8 cellular contexts compared by ENCODE assay signal in the genomic region with DNA sequence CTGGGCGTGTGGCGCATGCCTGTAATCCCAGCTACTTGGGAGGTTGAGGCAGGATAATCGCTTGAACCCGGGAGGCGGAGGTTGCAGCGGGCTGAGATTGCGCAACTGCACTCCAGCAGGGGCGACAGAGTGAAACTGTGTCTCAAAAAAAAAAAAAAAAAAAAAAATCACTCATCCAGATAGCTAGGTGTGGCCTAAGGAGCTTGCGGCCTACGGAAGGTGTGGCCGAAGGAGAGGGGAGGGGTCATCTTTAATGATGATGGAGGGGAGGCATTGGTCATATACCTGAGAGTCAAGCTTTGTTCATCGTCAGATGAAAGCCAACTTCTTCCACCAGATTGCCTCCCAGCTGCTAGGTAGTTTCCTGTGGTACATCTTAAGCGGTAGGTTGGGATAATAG. TPM values are rescaled to one million over a fixed set of nuclear protein-coding genes. Genes with fewer than 3 reads are reported as not detected.
DNase-seq lines count a peak whose midpoint lies in the region; TF ChIP-seq lines count a peak whose summit lies in the region.
"Had no signal": no experiment of that assay in that cellular context is flagged by ENCODE, and none has a peak within 500 bp of the region (broad histone marks: within the 10 kb centered on the region; RNA-seq: fewer than 3 reads in every experiment).

No MANE protein-coding gene starts in this region.

- H2BK12ac ChIP-seq in neuronal stem cell (ENCODE audit: low read length) = no peak overlapping the region

- H3K14ac ChIP-seq in neuronal stem cell (ENCODE audit: low read length) = no peak overlapping the region

- peaks cover 6% of the 10 kb centered on the region for H3K79me1 ChIP-seq in neuronal stem cell (ENCODE audit: low read depth, low read length)

- peaks cover 43% of the 10 kb centered on the region for H3K4me1 ChIP-seq in CD4-positive, alpha-beta memory T cell (ENCODE audit: insufficient read depth, low read length)
- no peaks in the 10 kb centered on the region; the same call in 1 of the 2 replicates for H3K4me1 ChIP-seq in HEK293 (ENCODE audit: control insufficient read depth, insufficient read depth, low read length)
- H3K4me1 ChIP-seq in endodermal cell (ENCODE audit: control insufficient read depth, insufficient read depth, low read length) = no peaks in the 10 kb centered on the region
- H3K4me1 ChIP-seq in neuronal stem cell (ENCODE audit: control insufficient read depth in 2 of 2, insufficient read depth in 1 of 2, low read depth in 1 of 2, low read length in 2 of 2) = peaks cover 0 to 2% of the 10 kb centered on the region in 2 donors

- H3K4me2 ChIP-seq in neuronal stem cell (ENCODE audit: insufficient read depth, low read length, poor library complexity, severe bottlenecking) = no peak overlapping the region

- H3K27ac Mint-ChIP-seq in CD4-positive, alpha-beta memory T cell = peak overlapping the region in 4 of 7 donors; percentile 55 to 89 (median 86)
- H3K27ac Mint-ChIP-seq in endodermal cell = no peak overlapping the region

- H3K4me1 Mint-ChIP-seq in CD4-positive, alpha-beta memory T cell = peaks cover 40 to 60% (median 52%) of the 10 kb centered on the region in 4 donors
- H3K4me1 Mint-ChIP-seq in endodermal cell = peaks cover 7% of the 10 kb centered on the region

- H3K9ac ChIP-seq in endodermal cell (ENCODE audit: extremely low read depth, low read length, poor library complexity, severe bottlenecking) (no peak overlapping the region), neuronal stem cell (ENCODE audit: low read depth, low read length, poor library complexity) (no peak overlapping the region)

- no peaks in the 10 kb centered on the region for H3K27me3 ChIP-seq in CD4-positive, alpha-beta memory T cell (ENCODE audit: insufficient read depth, low read length)
- H3K27me3 ChIP-seq in endodermal cell (ENCODE audit: control insufficient read depth, insufficient read depth, low read length, poor library complexity, severe bottlenecking) (no peaks in the 10 kb centered on the region), neuronal stem cell (ENCODE audit: control insufficient read depth in 3 of 3, insufficient read depth in 3 of 3, low read depth in 1 of 3, low read length in 3 of 3) (no peaks in the 10 kb centered on the region)

- peaks cover 6 to 26% of the 10 kb centered on the region in 2 donors for H3K36me3 Mint-ChIP-seq in CD4-positive, alpha-beta memory T cell
- H3K36me3 Mint-ChIP-seq in endodermal cell (ENCODE audit: low read depth) = no peaks in the 10 kb centered on the region

- H3K9me3 ChIP-seq in CD4-positive, alpha-beta memory T cell (ENCODE audit: control insufficient read depth in 1 of 2, low read length in 2 of 2) = no peaks in the 10 kb centered on the region
- no peaks in the 10 kb centered on the region for H3K9me3 ChIP-seq in HEK293 (ENCODE audit: control insufficient read depth, insufficient read depth, low read depth, low read length)
- no peaks in the 10 kb centered on the region for H3K9me3 ChIP-seq in endodermal cell (ENCODE audit: control insufficient read depth, low read length)
- H3K9me3 ChIP-seq in neuronal stem cell (replicated peaks in 1 of 2; ENCODE audit: control insufficient read depth in 2 of 2, insufficient read depth in 1 of 2, low read depth in 1 of 2, low read length in 2 of 2) = no peaks in the 10 kb centered on the region

- H4K91ac ChIP-seq in neuronal stem cell (ENCODE audit: low read depth, low read length, poor library complexity) = no peak overlapping the region

- no peak for TF ChIP-seq CTCF in HEK293 (tag by site-specific recombination; IDR thresholded peaks at IDR 0.05)
- no peak for TF ChIP-seq CTCF in endodermal cell (conservative IDR thresholded peaks at IDR 0.05)

- H3K4me3 ChIP-seq in CD4-positive, alpha-beta memory T cell (ENCODE audit: low read length in 2 of 2) = no peak overlapping the region
- no peak overlapping the region for H3K4me3 ChIP-seq in HEK293 (ENCODE audit: low read depth, low read length)
- H3K4me3 ChIP-seq in endodermal cell (ENCODE audit: low read length) = no peak overlapping the region
- no peak overlapping the region for H3K4me3 ChIP-seq in neuronal stem cell (ENCODE audit: low read length in 2 of 2)

- POLR2A ChIA-PET in CD4-positive, alpha-beta memory T cell (lab: Charles Lee; ENCODE audit: partially characterized antibody) = interaction anchor here (1.0 to 4.4 kb wide), 12 partner anchors 9 to 262 kb away, joined by 3 to 58 read pairs (median 4); a partner anchor contains a TSS
- POLR2A ChIA-PET in HEK293 (lab: Yijun Ruan, JAX) = interaction anchor here (1.0 to 2.9 kb wide), 8 partner anchors 23 to 126 kb away, joined by 3 to 16 read pairs (median 7); a partner anchor contains a TSS

- no peak overlapping the region for H3K4ac ChIP-seq in neuronal stem cell (ENCODE audit: low read length)

- H3K36me3 ChIP-seq in CD4-positive, alpha-beta memory T cell (ENCODE audit: insufficient read depth, low read length) = no peaks in the 10 kb centered on the region
- H3K36me3 ChIP-seq in HEK293 (ENCODE audit: control insufficient read depth in 2 of 2, insufficient read depth in 1 of 2, low read length in 2 of 2) (peaks cover 0 to 16% of the 10 kb centered on the region in 2 experiments; a peak in 1 of 3 replicates), endodermal cell (ENCODE audit: control insufficient read depth, insufficient read depth, low read length) (no peaks in the 10 kb centered on the region), neuronal stem cell (replicated peaks in 1 of 2; ENCODE audit: control insufficient read depth in 2 of 2, insufficient read depth in 2 of 2, low read length in 2 of 2) (peaks cover 0 to 16% of the 10 kb centered on the region in 2 donors)

- H3K4me3 Mint-ChIP-seq in CD4-positive, alpha-beta memory T cell = peak overlapping the region in 4 of 8 donors; percentile 77 to 96 (median 88)
- no peak overlapping the region for H3K4me3 Mint-ChIP-seq in endodermal cell

- CTCF ChIA-PET in CD4-positive, alpha-beta memory T cell (lab: Charles Lee; ENCODE audit: partially characterized antibody) = interaction anchor here (0.6 to 9.9 kb wide), 39 partner anchors 9 to 396 kb away, joined by 3 to 243 read pairs (median 4); a partner anchor contains a TSS
- CTCF ChIA-PET in HEK293 (lab: Yijun Ruan, JAX) = interaction anchor here (0.6 to 6.9 kb wide), 44 partner anchors 9 to 730 kb away, joined by 3 to 149 read pairs (median 4); a partner anchor contains a TSS

- no peak overlapping the region for H2BK5ac ChIP-seq in neuronal stem cell (ENCODE audit: low read length)

- no peaks in the 10 kb centered on the region for H3K9me3 Mint-ChIP-seq in CD4-positive, alpha-beta memory T cell
- peaks cover 11% of the 10 kb centered on the region for H3K9me3 Mint-ChIP-seq in endodermal cell
- H3K9me3 Mint-ChIP-seq: activated CD8-positive, alpha-beta T cell treated with anti-CD3 and anti-CD28 coated beads for 36 hours had no signal

- no peak overlapping the region for H2BK15ac ChIP-seq in neuronal stem cell (ENCODE audit: low read length)

- intact Hi-C loops in CD4-positive, alpha-beta memory T cell (cut with micrococcal nuclease) = loop anchor here (5.0 kb wide), 1 partner anchor 211 kb away; no protein-coding TSS in a partner anchor

- H3K18ac ChIP-seq in neuronal stem cell (ENCODE audit: low read length) = no peak overlapping the region

- no peak overlapping the region for H4K8ac ChIP-seq in neuronal stem cell (ENCODE audit: low read depth, low read length)

- no peak overlapping the region for H2BK120ac ChIP-seq in neuronal stem cell (ENCODE audit: low read depth, low read length)

- H3K27ac ChIP-seq in CD4-positive, alpha-beta memory T cell (ENCODE audit: low read depth, low read length) = peak overlapping the region; percentile 86
- H3K27ac ChIP-seq in HEK293 (ENCODE audit: extremely low read depth, low read depth, low read length) (no peak overlapping the region), endodermal cell (ENCODE audit: low read depth, low read length) (no peak overlapping the region), neuronal stem cell (replicated peaks; ENCODE audit: low read length) (no peak overlapping the region)

- no peaks in the 10 kb centered on the region for H3K27me3 Mint-ChIP-seq in CD4-positive, alpha-beta memory T cell
- peaks cover 19% of the 10 kb centered on the region for H3K27me3 Mint-ChIP-seq in endodermal cell (ENCODE audit: insufficient read depth)
- H3K27me3 Mint-ChIP-seq: activated CD8-positive, alpha-beta T cell treated with anti-CD3 and anti-CD28 coated beads for 36 hours had no signal

- H3K23ac ChIP-seq in neuronal stem cell (ENCODE audit: low read depth, low read length, poor library complexity) = no peak overlapping the region

- no peak for DNase-seq in CD4-positive, alpha-beta memory T cell
- DNase-seq in endodermal cell (peak; percentile 62), neuronal stem cell (ENCODE audit: low spot score) (no peak), NCI-H446 treated with DMSO at 0.1 percent for 48 hours (lab: John Stamatoyannopoulos, UW) (no peak), COLO668 (lab: John Stamatoyannopoulos, UW; ENCODE audit: unreplicated experiment) (no peak), COLO829 (ENCODE audit: low spot score) (no peak)

- WGBS in endodermal cell (ENCODE audit: insufficient coverage in 1 of 2, insufficient read length in 1 of 2), 2 experiments = 93 to 100% methylated on average over 5 to 12 of the region's 13 CpGs
- no CpG with 5 or more reads among the region's 13 CpGs for WGBS in neuronal stem cell (ENCODE audit: extremely low coverage in 2 of 2, insufficient read length in 2 of 2, insufficient replicate concordance in 1 of 2), 2 donors

- H2AK5ac ChIP-seq in neuronal stem cell (ENCODE audit: low read depth, low read length) = no peak overlapping the region

- peak overlapping the region; percentile 83 for H2AFZ ChIP-seq in neuronal stem cell (ENCODE audit: low read length)

RNA-seq across cellular contexts. Expression of a gene that starts 0.8 kb away (rescaled TPM):
- 10 to 100 TPM; 37.2 to 38.7 TPM for total RNA-seq in CD4-positive, alpha-beta memory T cell
- polyA plus RNA-seq in CD4-positive, alpha-beta memory T cell = 10 to 100 TPM in 1 of 2 donors, 1 to 10 TPM in 1; 2.6 to 10.7 TPM
- 10 to 100 TPM; 10.9 to 11.5 TPM for total RNA-seq in endodermal cell
- polyA plus RNA-seq in endodermal cell (2013, experiment 1 of 2) = 15.1 TPM
- polyA plus RNA-seq in endodermal cell (2013, experiment 2 of 2) = 13.3 TPM
- polyA plus RNA-seq in neuronal stem cell (2013, experiment 1 of 2) = 14.9 TPM
- 15.0 TPM for polyA plus RNA-seq in neuronal stem cell (2013, experiment 2 of 2)

RNA-seq across cellular contexts. Expression of a gene that starts 43.9 kb away (rescaled TPM):
- total RNA-seq in CD4-positive, alpha-beta memory T cell = 100 to 1,000 TPM; 231 to 236 TPM
- polyA plus RNA-seq in CD4-positive, alpha-beta memory T cell = 100 to 1,000 TPM in 1 of 2 donors, 10 to 100 TPM in 1; 77.3 to 171 TPM
- total RNA-seq in endodermal cell = 1 to 10 TPM; 6.3 to 6.8 TPM
- 2.0 TPM for polyA plus RNA-seq in endodermal cell (2013, experiment 1 of 2)
- polyA plus RNA-seq in endodermal cell (2013, experiment 2 of 2) = 2.2 TPM
- polyA plus RNA-seq in neuronal stem cell (2013, experiment 1 of 2) = 0.50 TPM
- 0.62 TPM for polyA plus RNA-seq in neuronal stem cell (2013, experiment 2 of 2)

Comparison
In these comparisons a context has a peak if more than half of its experiments do, and no peak if none do; other contexts are left out.
1. RNA of a gene that starts 43.9 kb away (total RNA-seq): 231 to 236 TPM in CD4-positive, alpha-beta memory T cell; 6.3 to 6.8 TPM in endodermal cell; every median in the first group is over 10 times any median in the second.